Comparison of ENCODE assay signal across 1 cellular context in the genomic region with DNA sequence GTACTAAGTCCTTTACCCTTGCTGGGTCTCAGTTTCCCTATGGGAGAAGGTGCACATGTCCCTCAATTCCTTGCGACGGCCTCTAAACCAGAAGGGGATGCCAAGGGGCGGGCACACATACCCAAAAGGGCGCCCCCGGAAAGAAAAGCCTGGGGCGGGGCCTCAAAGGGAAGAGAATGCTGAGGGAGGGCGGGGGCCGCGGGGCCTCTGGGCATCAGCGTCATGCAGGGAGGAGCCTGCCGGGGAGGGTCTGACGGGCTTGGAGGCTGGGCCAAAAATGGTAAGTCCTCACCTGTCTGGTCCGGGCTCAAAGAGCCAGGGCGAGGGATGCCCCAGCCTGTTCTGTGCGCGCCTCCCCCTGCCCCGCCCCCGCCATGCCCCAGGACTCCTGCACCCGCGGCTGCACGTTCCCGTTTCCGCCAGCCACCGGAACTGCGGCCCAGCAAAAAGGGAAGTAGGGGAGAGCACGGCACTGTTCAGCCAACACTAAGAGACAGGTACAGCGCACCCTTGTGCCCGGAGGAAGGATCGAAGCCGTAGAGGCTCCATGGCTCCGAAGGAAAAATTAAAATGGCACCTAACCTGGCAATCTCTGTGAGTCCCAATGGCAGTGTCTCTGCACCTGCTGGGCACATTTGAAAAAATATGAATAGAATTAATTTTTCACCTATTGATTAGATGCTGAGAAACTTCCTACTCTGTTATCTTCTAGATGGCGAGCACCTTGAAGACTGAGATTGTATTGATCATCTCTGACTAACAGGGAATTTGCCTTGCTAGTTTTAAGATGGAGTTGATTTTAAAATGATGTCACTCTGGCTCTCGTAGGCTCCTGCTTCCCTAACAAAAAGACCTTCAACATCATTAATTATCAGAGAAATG.
TF ChIP-seq lines count a peak whose summit lies in the region.

A gene (minus strand): TSS at position 434 of the 882 bp plus-strand sequence. CDS start 14,976 bp downstream, outside the sequence.

TF ChIP-seq in H1, 55 proteins besides CTCF, POLR2A, EP300 and RAD21:
- TF ChIP-seq YY1 (IDR thresholded peaks at IDR 0.05; ENCODE audit: low read depth, low read length), result peak; percentile 95
- TF ChIP-seq SP1 (IDR thresholded peaks at IDR 0.05; ENCODE audit: low read depth, low read length), result 0 out of 2 replicates have a peak, but pooled peaks have one; percentile 21
- peak; percentile 34; the same call in 1 of the 2 replicates for TF ChIP-seq RBBP5 (IDR thresholded peaks at IDR 0.05; ENCODE audit: borderline replicate concordance, low read depth, low read length)
- TF ChIP-seq CREB1 (IDR thresholded peaks at IDR 0.05), result peak; percentile 23; the same call in 1 of the 2 replicates
- TF ChIP-seq SUZ12 (IDR thresholded peaks at IDR 0.05; ENCODE audit: low read length), result no peak
- TF ChIP-seq, protein P1, sequence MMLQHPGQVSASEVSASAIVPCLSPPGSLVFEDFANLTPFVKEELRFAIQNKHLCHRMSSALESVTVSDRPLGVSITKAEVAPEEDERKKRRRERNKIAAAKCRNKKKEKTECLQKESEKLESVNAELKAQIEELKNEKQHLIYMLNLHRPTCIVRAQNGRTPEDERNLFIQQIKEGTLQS (IDR thresholded peaks at IDR 0.05; ENCODE audit: insufficient read depth, low read depth, low read length), result no peak
- no peak for TF ChIP-seq ZNF274 (IDR thresholded peaks at IDR 0.05; ENCODE audit: borderline replicate concordance, extremely low read depth, low read length)
- TF ChIP-seq, protein P2, sequence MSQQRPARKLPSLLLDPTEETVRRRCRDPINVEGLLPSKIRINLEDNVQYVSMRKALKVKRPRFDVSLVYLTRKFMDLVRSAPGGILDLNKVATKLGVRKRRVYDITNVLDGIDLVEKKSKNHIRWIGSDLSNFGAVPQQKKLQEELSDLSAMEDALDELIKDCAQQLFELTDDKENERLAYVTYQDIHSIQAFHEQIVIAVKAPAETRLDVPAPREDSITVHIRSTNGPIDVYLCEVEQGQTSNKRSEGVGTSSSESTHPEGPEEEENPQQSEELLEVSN (IDR thresholded peaks at IDR 0.05), result peak; percentile 35
- peak; percentile 58; the same call in 1 of the 2 replicates for TF ChIP-seq TBP (IDR thresholded peaks at IDR 0.05; ENCODE audit: low read depth, low read length)
- no peak for TF ChIP-seq NANOG (IDR thresholded peaks at IDR 0.05; ENCODE audit: insufficient read depth, low read depth, low read length, poor library complexity, severe bottlenecking)
- TF ChIP-seq, protein P3, sequence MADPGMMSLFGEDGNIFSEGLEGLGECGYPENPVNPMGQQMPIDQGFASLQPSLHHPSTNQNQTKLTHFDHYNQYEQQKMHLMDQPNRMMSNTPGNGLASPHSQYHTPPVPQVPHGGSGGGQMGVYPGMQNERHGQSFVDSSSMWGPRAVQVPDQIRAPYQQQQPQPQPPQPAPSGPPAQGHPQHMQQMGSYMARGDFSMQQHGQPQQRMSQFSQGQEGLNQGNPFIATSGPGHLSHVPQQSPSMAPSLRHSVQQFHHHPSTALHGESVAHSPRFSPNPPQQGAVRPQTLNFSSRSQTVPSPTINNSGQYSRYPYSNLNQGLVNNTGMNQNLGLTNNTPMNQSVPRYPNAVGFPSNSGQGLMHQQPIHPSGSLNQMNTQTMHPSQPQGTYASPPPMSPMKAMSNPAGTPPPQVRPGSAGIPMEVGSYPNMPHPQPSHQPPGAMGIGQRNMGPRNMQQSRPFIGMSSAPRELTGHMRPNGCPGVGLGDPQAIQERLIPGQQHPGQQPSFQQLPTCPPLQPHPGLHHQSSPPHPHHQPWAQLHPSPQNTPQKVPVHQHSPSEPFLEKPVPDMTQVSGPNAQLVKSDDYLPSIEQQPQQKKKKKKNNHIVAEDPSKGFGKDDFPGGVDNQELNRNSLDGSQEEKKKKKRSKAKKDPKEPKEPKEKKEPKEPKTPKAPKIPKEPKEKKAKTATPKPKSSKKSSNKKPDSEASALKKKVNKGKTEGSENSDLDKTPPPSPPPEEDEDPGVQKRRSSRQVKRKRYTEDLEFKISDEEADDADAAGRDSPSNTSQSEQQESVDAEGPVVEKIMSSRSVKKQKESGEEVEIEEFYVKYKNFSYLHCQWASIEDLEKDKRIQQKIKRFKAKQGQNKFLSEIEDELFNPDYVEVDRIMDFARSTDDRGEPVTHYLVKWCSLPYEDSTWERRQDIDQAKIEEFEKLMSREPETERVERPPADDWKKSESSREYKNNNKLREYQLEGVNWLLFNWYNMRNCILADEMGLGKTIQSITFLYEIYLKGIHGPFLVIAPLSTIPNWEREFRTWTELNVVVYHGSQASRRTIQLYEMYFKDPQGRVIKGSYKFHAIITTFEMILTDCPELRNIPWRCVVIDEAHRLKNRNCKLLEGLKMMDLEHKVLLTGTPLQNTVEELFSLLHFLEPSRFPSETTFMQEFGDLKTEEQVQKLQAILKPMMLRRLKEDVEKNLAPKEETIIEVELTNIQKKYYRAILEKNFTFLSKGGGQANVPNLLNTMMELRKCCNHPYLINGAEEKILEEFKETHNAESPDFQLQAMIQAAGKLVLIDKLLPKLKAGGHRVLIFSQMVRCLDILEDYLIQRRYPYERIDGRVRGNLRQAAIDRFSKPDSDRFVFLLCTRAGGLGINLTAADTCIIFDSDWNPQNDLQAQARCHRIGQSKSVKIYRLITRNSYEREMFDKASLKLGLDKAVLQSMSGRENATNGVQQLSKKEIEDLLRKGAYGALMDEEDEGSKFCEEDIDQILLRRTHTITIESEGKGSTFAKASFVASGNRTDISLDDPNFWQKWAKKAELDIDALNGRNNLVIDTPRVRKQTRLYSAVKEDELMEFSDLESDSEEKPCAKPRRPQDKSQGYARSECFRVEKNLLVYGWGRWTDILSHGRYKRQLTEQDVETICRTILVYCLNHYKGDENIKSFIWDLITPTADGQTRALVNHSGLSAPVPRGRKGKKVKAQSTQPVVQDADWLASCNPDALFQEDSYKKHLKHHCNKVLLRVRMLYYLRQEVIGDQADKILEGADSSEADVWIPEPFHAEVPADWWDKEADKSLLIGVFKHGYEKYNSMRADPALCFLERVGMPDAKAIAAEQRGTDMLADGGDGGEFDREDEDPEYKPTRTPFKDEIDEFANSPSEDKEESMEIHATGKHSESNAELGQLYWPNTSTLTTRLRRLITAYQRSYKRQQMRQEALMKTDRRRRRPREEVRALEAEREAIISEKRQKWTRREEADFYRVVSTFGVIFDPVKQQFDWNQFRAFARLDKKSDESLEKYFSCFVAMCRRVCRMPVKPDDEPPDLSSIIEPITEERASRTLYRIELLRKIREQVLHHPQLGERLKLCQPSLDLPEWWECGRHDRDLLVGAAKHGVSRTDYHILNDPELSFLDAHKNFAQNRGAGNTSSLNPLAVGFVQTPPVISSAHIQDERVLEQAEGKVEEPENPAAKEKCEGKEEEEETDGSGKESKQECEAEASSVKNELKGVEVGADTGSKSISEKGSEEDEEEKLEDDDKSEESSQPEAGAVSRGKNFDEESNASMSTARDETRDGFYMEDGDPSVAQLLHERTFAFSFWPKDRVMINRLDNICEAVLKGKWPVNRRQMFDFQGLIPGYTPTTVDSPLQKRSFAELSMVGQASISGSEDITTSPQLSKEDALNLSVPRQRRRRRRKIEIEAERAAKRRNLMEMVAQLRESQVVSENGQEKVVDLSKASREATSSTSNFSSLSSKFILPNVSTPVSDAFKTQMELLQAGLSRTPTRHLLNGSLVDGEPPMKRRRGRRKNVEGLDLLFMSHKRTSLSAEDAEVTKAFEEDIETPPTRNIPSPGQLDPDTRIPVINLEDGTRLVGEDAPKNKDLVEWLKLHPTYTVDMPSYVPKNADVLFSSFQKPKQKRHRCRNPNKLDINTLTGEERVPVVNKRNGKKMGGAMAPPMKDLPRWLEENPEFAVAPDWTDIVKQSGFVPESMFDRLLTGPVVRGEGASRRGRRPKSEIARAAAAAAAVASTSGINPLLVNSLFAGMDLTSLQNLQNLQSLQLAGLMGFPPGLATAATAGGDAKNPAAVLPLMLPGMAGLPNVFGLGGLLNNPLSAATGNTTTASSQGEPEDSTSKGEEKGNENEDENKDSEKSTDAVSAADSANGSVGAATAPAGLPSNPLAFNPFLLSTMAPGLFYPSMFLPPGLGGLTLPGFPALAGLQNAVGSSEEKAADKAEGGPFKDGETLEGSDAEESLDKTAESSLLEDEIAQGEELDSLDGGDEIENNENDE (IDR thresholded peaks at IDR 0.05; ENCODE audit: insufficient replicate concordance, low read length), result no peak
- no peak for TF ChIP-seq SIN3A (conservative IDR thresholded peaks at IDR 0.05 in 1 of 2, IDR thresholded peaks at IDR 0.05 in 1 of 2; ENCODE audit: low read depth in 1 of 2, low read length in 2 of 2)
- TF ChIP-seq TAF7 (optimal IDR thresholded peaks at IDR 0.05; ENCODE audit: borderline replicate concordance, low read depth, low read length), result no peak
- TF ChIP-seq EGR1 (IDR thresholded peaks at IDR 0.05; ENCODE audit: borderline replicate concordance, low read depth, low read length), result peak; percentile 86
- no peak for TF ChIP-seq TCF12 (IDR thresholded peaks at IDR 0.05; ENCODE audit: low read depth, low read length)
- peak; percentile 58 for TF ChIP-seq SP2 (IDR thresholded peaks at IDR 0.05; ENCODE audit: low read length)
- TF ChIP-seq HDAC2 (IDR thresholded peaks at IDR 0.05; ENCODE audit: borderline replicate concordance in 1 of 2, low read depth in 2 of 2, low read length in 2 of 2), result no peak
- TF ChIP-seq, protein P4, sequence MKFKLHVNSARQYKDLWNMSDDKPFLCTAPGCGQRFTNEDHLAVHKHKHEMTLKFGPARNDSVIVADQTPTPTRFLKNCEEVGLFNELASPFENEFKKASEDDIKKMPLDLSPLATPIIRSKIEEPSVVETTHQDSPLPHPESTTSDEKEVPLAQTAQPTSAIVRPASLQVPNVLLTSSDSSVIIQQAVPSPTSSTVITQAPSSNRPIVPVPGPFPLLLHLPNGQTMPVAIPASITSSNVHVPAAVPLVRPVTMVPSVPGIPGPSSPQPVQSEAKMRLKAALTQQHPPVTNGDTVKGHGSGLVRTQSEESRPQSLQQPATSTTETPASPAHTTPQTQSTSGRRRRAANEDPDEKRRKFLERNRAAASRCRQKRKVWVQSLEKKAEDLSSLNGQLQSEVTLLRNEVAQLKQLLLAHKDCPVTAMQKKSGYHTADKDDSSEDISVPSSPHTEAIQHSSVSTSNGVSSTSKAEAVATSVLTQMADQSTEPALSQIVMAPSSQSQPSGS (IDR thresholded peaks at IDR 0.05; ENCODE audit: low read length), result 0 out of 2 replicates have a peak, but pooled peaks have one; percentile 22
- TF ChIP-seq SRF (IDR thresholded peaks at IDR 0.05; ENCODE audit: low read depth, low read length), result peak; percentile 32; the same call in 1 of the 2 replicates
- TF ChIP-seq, protein P5, sequence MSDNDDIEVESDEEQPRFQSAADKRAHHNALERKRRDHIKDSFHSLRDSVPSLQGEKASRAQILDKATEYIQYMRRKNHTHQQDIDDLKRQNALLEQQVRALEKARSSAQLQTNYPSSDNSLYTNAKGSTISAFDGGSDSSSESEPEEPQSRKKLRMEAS (IDR thresholded peaks at IDR 0.05), result peak; percentile 62
- TF ChIP-seq TAF1 (IDR thresholded peaks at IDR 0.05; ENCODE audit: low read depth, low read length), result peak; percentile 69
- TF ChIP-seq POLR2AphosphoS5 (IDR thresholded peaks at IDR 0.05; ENCODE audit: low read depth, low read length), result no peak; the same call in 1 of the 2 replicates
- TF ChIP-seq CHD1 (IDR thresholded peaks at IDR 0.05; ENCODE audit: low read depth, low read length), result no peak
- TF ChIP-seq GABPA (IDR thresholded peaks at IDR 0.05; ENCODE audit: borderline replicate concordance, insufficient read depth, low read length), result peak; percentile 83; the same call in 1 of the 2 replicates
- 0 out of 2 replicates have a peak, but pooled peaks have one; percentile 11 for TF ChIP-seq TEAD4 (IDR thresholded peaks at IDR 0.05; ENCODE audit: low read depth, low read length)
- no peak for TF ChIP-seq POU5F1 (IDR thresholded peaks at IDR 0.05; ENCODE audit: low read depth, low read length)
